In genomic region chr14:55760801-55761200, GRCh38 we compare ENCODE assay signal across 1 cellular context.
TF ChIP-seq lines count a peak whose summit lies in the region.

No MANE protein-coding gene starts in this region.

TF ChIP-seq in GM12878, 131 proteins besides CTCF, POLR2A, EP300 and RAD21 (continued from another document):
- TF ChIP-seq NKRF (conservative IDR thresholded peaks at IDR 0.05): no peak
- no peak for TF ChIP-seq RCOR1 (conservative IDR thresholded peaks at IDR 0.05; ENCODE audit: low read depth, low read length)
